30 cellular contexts compared by ENCODE assay signal in genomic region chr2:226869371-226869770, GRCh38. TPM values are rescaled to one million over a fixed set of nuclear protein-coding genes. Genes with fewer than 3 reads are reported as not detected.
DNase-seq lines count a peak whose midpoint lies in the region; ATAC-seq and TF ChIP-seq lines count a peak whose summit lies in the region.
"Had no signal": no experiment of that assay in that cellular context is flagged by ENCODE, and none has a peak within 500 bp of the region (broad histone marks: within the 10 kb centered on the region; RNA-seq: fewer than 3 reads in every experiment).

No MANE protein-coding gene starts in this region.

- intact Hi-C loops in PC-3 (cut with micrococcal nuclease) (loop anchor here (1.0 to 2.0 kb wide), 3 partner anchors 31 to 109 kb away; no protein-coding TSS in a partner anchor), Caco-2 (cut with micrococcal nuclease; ENCODE audit: unreplicated experiment) (no loop called here)

- no peak overlapping the region for H3K4me3 ChIP-seq in PC-3 (ENCODE audit: low read length)
- no peak overlapping the region for H3K4me3 ChIP-seq in Caco-2 (ENCODE audit: low read depth, low read length)
- H3K4me3 ChIP-seq: esophagus muscularis mucosa, mucosa of descending colon, pancreas, SJCRH30, upper lobe of left lung had no signal

- DNase-seq in Ammon's horn (ENCODE audit: low spot score) (peak; percentile 22), PC-3 (peak; percentile 36), fibroblast of gingiva (ENCODE audit: low read depth) (peak; percentile 33), pons (ENCODE audit: low spot score) (peak; percentile 64), NCI-H510A (lab: John Stamatoyannopoulos, UW) (no peak), Caco-2 (no peak), NCI-H446 treated with DMSO at 0.1 percent for 48 hours (lab: John Stamatoyannopoulos, UW) (no peak)
- no peak for DNase-seq in activated naive CD8-positive, alpha-beta T cell treated with anti-CD3 and anti-CD28 coated beads for 36 hours
- DNase-seq: activated CD4-positive, alpha-beta T cell treated with anti-CD3 and anti-CD28 coated beads, Interleukin-2, amount 50 U/mL, for 4 hours; activated naive CD4-positive, alpha-beta T cell treated with anti-CD3 and anti-CD28 coated beads, Interleukin-2, amount 50 U/mL, for 16 hours; anterior cingulate cortex; C1 segment of cervical spinal cord; Calu3; DND-41; left ventricle myocardium superior; mucosa of descending colon; NCI-H1092; NCI-H187; NCI-H69; pancreas; right cardiac atrium; SJCRH30; stimulated activated CD4-positive, alpha-beta T cell treated with anti-CD3 and anti-CD28 coated beads, Interleukin-12 subunit alpha, Interleukin-12 subunit beta, amount 100 ng/mL, for 4 hours; stimulated activated CD4-positive, alpha-beta T cell treated with anti-CD3 and anti-CD28 coated beads, Interleukin-4, amount 100 ng/mL, for 1 hour; T-cell; upper lobe of left lung had no signal

- H3K9me2 ChIP-seq in PC-3 (replicated peaks; ENCODE audit: low read length) = no peaks in the 10 kb centered on the region

- H3K9ac ChIP-seq in PC-3 (ENCODE audit: low read length) = no peak overlapping the region

- 0 out of 2 replicates have a peak, but pooled peaks cover 7% of the 10 kb centered on the region for H3K4me1 ChIP-seq in PC-3 (ENCODE audit: insufficient read depth, low read length)
- H3K4me1 ChIP-seq in Caco-2 = no peaks in the 10 kb centered on the region
- H3K4me1 ChIP-seq: pancreas, upper lobe of left lung had no signal

- H3K27ac ChIP-seq in PC-3 (ENCODE audit: low read length) = no peak overlapping the region
- H3K27ac ChIP-seq: esophagus muscularis mucosa, pancreas, SJCRH30, upper lobe of left lung had no signal

- CTCF ChIA-PET in PC-3 (lab: Charles Lee) (interaction anchor here (0.6 kb wide), 2 partner anchors 980 to 1204 kb away, joined by 3 to 4 read pairs; no protein-coding TSS in a partner anchor), Caco-2 (lab: Charles Lee) (no interaction called here)

- H3K79me2 ChIP-seq in PC-3 (ENCODE audit: low read length) = no peaks in the 10 kb centered on the region

- POLR2A ChIA-PET in PC-3 (lab: Charles Lee; ENCODE audit: unreplicated experiment) = no interaction called here
- POLR2A ChIA-PET in Caco-2 (lab: Charles Lee) = no interaction called here

- no peak overlapping the region for H3K4me3 Mint-ChIP-seq in activated naive CD8-positive, alpha-beta T cell treated with anti-CD3 and anti-CD28 coated beads for 36 hours
- no peak overlapping the region for H3K4me3 Mint-ChIP-seq in Caco-2 (ENCODE audit: unreplicated experiment)
- H3K4me3 Mint-ChIP-seq: activated T-helper 1 cell treated with anti-CD3 and anti-CD28 coated beads, Interleukin-12 subunit alpha, Interleukin-12 subunit beta, Interleukin-2, Interleukin-4 antibody, amounts not matched to agents 30 ng/mL and 10 ng/mL and 1 ng/mL, durations not matched to agents 14 hours and 24 hours and 36 hours; IgD-negative memory B cell; natural killer cell treated with Interleukin-12 subunit alpha and Interleukin-12 subunit beta and Interleukin-15 and Interleukin-18, amount 100 ng/mL, for 72 hours; T-cell had no signal

- no peaks in the 10 kb centered on the region for H4K20me1 ChIP-seq in PC-3 (ENCODE audit: low read length)

- H3K4me1 Mint-ChIP-seq in activated naive CD8-positive, alpha-beta T cell treated with anti-CD3 and anti-CD28 coated beads for 36 hours = peaks cover 26% of the 10 kb centered on the region
- H3K4me1 Mint-ChIP-seq in Caco-2 (ENCODE audit: low read depth, unreplicated experiment) = no peaks in the 10 kb centered on the region

- BruUV-seq in PC-3 (replicated peaks; lab: Mats Ljungman, UMichigan) (no TSS peak), Caco-2 (replicated peaks; lab: Mats Ljungman, UMichigan) (no TSS peak)

- H3K9me3 ChIP-seq in PC-3 (ENCODE audit: low read length) (no peaks in the 10 kb centered on the region), Caco-2 (no peaks in the 10 kb centered on the region)
- H3K9me3 ChIP-seq: esophagus muscularis mucosa, mucosa of descending colon, pancreas, SJCRH30, upper lobe of left lung had no signal

- no peak overlapping the region for H3K4me2 ChIP-seq in PC-3 (ENCODE audit: low read length)

- no peaks in the 10 kb centered on the region for H3K27me3 Mint-ChIP-seq in activated naive CD8-positive, alpha-beta T cell treated with anti-CD3 and anti-CD28 coated beads for 36 hours
- H3K27me3 Mint-ChIP-seq in Caco-2 (ENCODE audit: insufficient read depth, unreplicated experiment) = no peaks in the 10 kb centered on the region
- H3K27me3 Mint-ChIP-seq: IgD-negative memory B cell; natural killer cell treated with Interleukin-12 subunit alpha and Interleukin-12 subunit beta and Interleukin-15 and Interleukin-18, amount 100 ng/mL, for 72 hours; T-cell had no signal

- peaks cover 7% of the 10 kb centered on the region for H3K9me3 Mint-ChIP-seq in activated naive CD8-positive, alpha-beta T cell treated with anti-CD3 and anti-CD28 coated beads for 36 hours
- no peaks in the 10 kb centered on the region for H3K9me3 Mint-ChIP-seq in Caco-2 (ENCODE audit: unreplicated experiment)
- H3K9me3 Mint-ChIP-seq: activated T-helper 1 cell treated with anti-CD3 and anti-CD28 coated beads, Interleukin-12 subunit alpha, Interleukin-12 subunit beta, Interleukin-2, Interleukin-4 antibody, amounts not matched to agents 30 ng/mL and 10 ng/mL and 1 ng/mL, durations not matched to agents 14 hours and 24 hours and 36 hours; IgD-negative memory B cell; natural killer cell treated with Interleukin-12 subunit alpha and Interleukin-12 subunit beta and Interleukin-15 and Interleukin-18, amount 100 ng/mL, for 72 hours; T-cell had no signal

- H3K36me3 ChIP-seq in PC-3 (ENCODE audit: low read depth, low read length) (no peaks in the 10 kb centered on the region), Caco-2 (ENCODE audit: control insufficient read depth, insufficient read depth, low read length) (no peaks in the 10 kb centered on the region)
- H3K36me3 ChIP-seq: SJCRH30 had no signal

- H2AFZ ChIP-seq in PC-3 (ENCODE audit: low read length) = no peak overlapping the region

- H3F3A ChIP-seq in PC-3 (ENCODE audit: low read length, unreplicated experiment) = no peaks in the 10 kb centered on the region

- peaks cover 61% of the 10 kb centered on the region for H3K36me3 Mint-ChIP-seq in activated naive CD8-positive, alpha-beta T cell treated with anti-CD3 and anti-CD28 coated beads for 36 hours
- H3K36me3 Mint-ChIP-seq in Caco-2 (ENCODE audit: insufficient read depth, unreplicated experiment) = no peaks in the 10 kb centered on the region

- peak; percentile 86 for ATAC-seq in PC-3
- ATAC-seq: left ventricle myocardium superior; mucosa of descending colon; natural killer cell treated with Interleukin-12 subunit alpha and Interleukin-12 subunit beta and Interleukin-15 and Interleukin-18, amount 100 ng/mL, for 72 hours; pancreas; right cardiac atrium; T-cell had no signal

- no peak for TF ChIP-seq CTCF in PC-3 (conservative IDR thresholded peaks at IDR 0.05; ENCODE audit: low read depth, low read length)
- no peak for TF ChIP-seq CTCF in Caco-2 (IDR thresholded peaks at IDR 0.05; ENCODE audit: insufficient read depth in 1 of 2, low read depth in 1 of 2, low read length in 1 of 2, severe bottlenecking in 1 of 2, unreplicated experiment in 1 of 2)

- H3K27me3 ChIP-seq in PC-3 (ENCODE audit: low read length) (no peaks in the 10 kb centered on the region), Caco-2 (replicated peaks; ENCODE audit: control insufficient read depth, insufficient read depth, low read length) (no peaks in the 10 kb centered on the region)
- H3K27me3 ChIP-seq: esophagus muscularis mucosa, pancreas, SJCRH30, upper lobe of left lung had no signal

- no peak overlapping the region for H3K27ac Mint-ChIP-seq in activated naive CD8-positive, alpha-beta T cell treated with anti-CD3 and anti-CD28 coated beads for 36 hours
- H3K27ac Mint-ChIP-seq in Caco-2 (ENCODE audit: unreplicated experiment) = no peak overlapping the region
- H3K27ac Mint-ChIP-seq: activated T-helper 1 cell treated with anti-CD3 and anti-CD28 coated beads, Interleukin-12 subunit alpha, Interleukin-12 subunit beta, Interleukin-2, Interleukin-4 antibody, amounts not matched to agents 30 ng/mL and 10 ng/mL and 1 ng/mL, durations not matched to agents 14 hours and 24 hours and 36 hours; natural killer cell treated with Interleukin-12 subunit alpha and Interleukin-12 subunit beta and Interleukin-15 and Interleukin-18, amount 100 ng/mL, for 72 hours; T-cell had no signal

RNA-seq across cellular contexts. Expression of gene RHBDD1, which starts 33.5 kb away (rescaled TPM):
- 7.8 and 9.1 TPM in 2 replicates for total RNA-seq in PC-3 (2014; rRNA removed)
- 10 to 100 TPM; 29.1 to 35.0 TPM for total RNA-seq in activated naive CD8-positive, alpha-beta T cell treated with anti-CD3 and anti-CD28 coated beads for 36 hours
- total RNA-seq in Caco-2 (2022) = 14.3 and 16.5 TPM in 2 replicates

Comparison
In these comparisons a context has a peak if more than half of its experiments do, and no peak if none do; other contexts are left out.
1. DNase-seq: peak in Ammon's horn (single experiment), PC-3 (single experiment), fibroblast of gingiva (single experiment) and pons (single experiment); none in activated naive CD8-positive, alpha-beta T cell treated with anti-CD3 and anti-CD28 coated beads for 36 hours (single experiment), NCI-H510A (single experiment), Caco-2 (0 of 2) and NCI-H446 treated with DMSO at 0.1 percent for 48 hours (single experiment).